In genomic region chr15:28989239-28989830, GRCh38 we compare ENCODE assay signal across 11 cellular contexts.
DNase-seq lines count a peak whose midpoint lies in the region; ATAC-seq and TF ChIP-seq lines count a peak whose summit lies in the region.
"Had no signal": no experiment of that assay in that cellular context is flagged by ENCODE, and none has a peak within 500 bp of the region (broad histone marks: within the 10 kb centered on the region; RNA-seq: fewer than 3 reads in every experiment).

No MANE protein-coding gene starts in this region.

- H3K9me3 ChIP-seq in Loucy (ENCODE audit: insufficient read depth, low read depth, low read length) (no peaks in the 10 kb centered on the region), heart right ventricle (no peaks in the 10 kb centered on the region)
- H3K9me3 ChIP-seq: breast epithelium, left lung, SJCRH30 had no signal

- no peak overlapping the region for H3K9ac ChIP-seq in Loucy (ENCODE audit: low read depth, low read length, poor library complexity, severe bottlenecking)

- H3K36me3 ChIP-seq in Loucy (ENCODE audit: insufficient read depth, low read length) (peaks cover 19% of the 10 kb centered on the region), heart right ventricle (no peaks in the 10 kb centered on the region)
- H3K36me3 ChIP-seq: breast epithelium, left lung, SJCRH30 had no signal

- no peak overlapping the region for H3K4me3 ChIP-seq in Loucy (ENCODE audit: low read length, poor library complexity, severe bottlenecking)
- no peak overlapping the region for H3K4me3 ChIP-seq in heart right ventricle
- H3K4me3 ChIP-seq: breast epithelium, left lung, SJCRH30 had no signal

- TF ChIP-seq CTCF in Loucy (conservative IDR thresholded peaks at IDR 0.05; ENCODE audit: low read length): peak; percentile 55
- TF ChIP-seq CTCF in heart right ventricle (IDR thresholded peaks at IDR 0.05): no peak

- intact Hi-C loops in heart right ventricle (cut with DNase I): no loop called here

- H3K27me3 Mint-ChIP-seq in activated naive CD8-positive, alpha-beta T cell treated with anti-CD3 and anti-CD28 coated beads, Interleukin-2, amount 50 U/mL, for 24 hours: no peaks in the 10 kb centered on the region

- no peak overlapping the region for H3K27ac ChIP-seq in heart right ventricle
- H3K27ac ChIP-seq: breast epithelium, left lung, SJCRH30 had no signal

- H3K4me1 Mint-ChIP-seq in activated naive CD8-positive, alpha-beta T cell treated with anti-CD3 and anti-CD28 coated beads, Interleukin-2, amount 50 U/mL, for 24 hours: peaks cover 53% of the 10 kb centered on the region

- 48 to 60% methylated on average over 15 of the region's 15 CpGs for WGBS in heart right ventricle, 2 donors

- H3K27me3 ChIP-seq in Loucy (ENCODE audit: insufficient read depth, low read length, poor library complexity, severe bottlenecking): no peaks in the 10 kb centered on the region
- peaks cover 0 to 1% (median 0%) of the 10 kb centered on the region in 7 donors for H3K27me3 ChIP-seq in heart right ventricle
- H3K27me3 ChIP-seq: breast epithelium, left lung, SJCRH30 had no signal

- peaks cover 6% of the 10 kb centered on the region for H3K9me3 Mint-ChIP-seq in activated naive CD8-positive, alpha-beta T cell treated with anti-CD3 and anti-CD28 coated beads, Interleukin-2, amount 50 U/mL, for 24 hours

- H3K27ac Mint-ChIP-seq in activated naive CD8-positive, alpha-beta T cell treated with anti-CD3 and anti-CD28 coated beads, Interleukin-2, amount 50 U/mL, for 24 hours: no peak overlapping the region

- H3K36me3 Mint-ChIP-seq in activated naive CD8-positive, alpha-beta T cell treated with anti-CD3 and anti-CD28 coated beads, Interleukin-2, amount 50 U/mL, for 24 hours (ENCODE audit: low read depth): peaks cover 3% of the 10 kb centered on the region

- no peak overlapping the region for H3K4me3 Mint-ChIP-seq in activated naive CD8-positive, alpha-beta T cell treated with anti-CD3 and anti-CD28 coated beads, Interleukin-2, amount 50 U/mL, for 24 hours

- H3F3A ChIP-seq in Loucy (ENCODE audit: low read depth): no peaks in the 10 kb centered on the region

- ATAC-seq in activated naive CD8-positive, alpha-beta T cell treated with anti-CD3 and anti-CD28 coated beads, Interleukin-2, amount 50 U/mL, for 24 hours: peak; percentile 44
- ATAC-seq in heart right ventricle: no peak
- ATAC-seq: left lung had no signal

- no peaks in the 10 kb centered on the region for H3K9me2 ChIP-seq in Loucy (replicated peaks; ENCODE audit: low read depth, low read length)

- H4K20me1 ChIP-seq in Loucy (ENCODE audit: insufficient read depth, low read length, poor library complexity, severe bottlenecking): peaks cover 19% of the 10 kb centered on the region

- H2AFZ ChIP-seq in Loucy (ENCODE audit: low read length): no peak overlapping the region

- DNase-seq in EH (ENCODE audit: low read depth) (peak; percentile 23), midbrain (lab: John Stamatoyannopoulos, UW) (peak; percentile 78), heart right ventricle (no peak), GOT3 (lab: John Stamatoyannopoulos, UW) (no peak), COLO668 (lab: John Stamatoyannopoulos, UW; ENCODE audit: unreplicated experiment) (no peak), LoVo (ENCODE audit: low spot score) (no peak)
- DNase-seq in activated naive CD8-positive, alpha-beta T cell treated with anti-CD3 and anti-CD28 coated beads, Interleukin-2, amount 50 U/mL, for 24 hours: peak; percentile 42
- DNase-seq: left lung had no signal

- H3K79me2 ChIP-seq in Loucy (ENCODE audit: insufficient read depth, low read length): peaks cover 82% of the 10 kb centered on the region; the same call in 1 of the 2 replicates

- H3K4me2 ChIP-seq in Loucy (ENCODE audit: low read depth, low read length, poor library complexity, severe bottlenecking): no peak overlapping the region

- H3K4me1 ChIP-seq in Loucy (ENCODE audit: insufficient read depth, low read length, poor library complexity, severe bottlenecking): peaks cover 32% of the 10 kb centered on the region
- H3K4me1 ChIP-seq in heart right ventricle: peaks cover 0 to 15% (median 9%) of the 10 kb centered on the region in 9 donors
- H3K4me1 ChIP-seq: breast epithelium, left lung, SJCRH30 had no signal

Comparison
In these comparisons a context has a peak if more than half of its experiments do, and no peak if none do; other contexts are left out.
1. DNase-seq: peak in EH (single experiment), activated naive CD8-positive, alpha-beta T cell treated with anti-CD3 and anti-CD28 coated beads, Interleukin-2, amount 50 U/mL, for 24 hours (single experiment) and midbrain (single experiment); none in heart right ventricle (0 of 2), GOT3 (single experiment), COLO668 (single experiment) and LoVo (single experiment).